In the genomic region with DNA sequence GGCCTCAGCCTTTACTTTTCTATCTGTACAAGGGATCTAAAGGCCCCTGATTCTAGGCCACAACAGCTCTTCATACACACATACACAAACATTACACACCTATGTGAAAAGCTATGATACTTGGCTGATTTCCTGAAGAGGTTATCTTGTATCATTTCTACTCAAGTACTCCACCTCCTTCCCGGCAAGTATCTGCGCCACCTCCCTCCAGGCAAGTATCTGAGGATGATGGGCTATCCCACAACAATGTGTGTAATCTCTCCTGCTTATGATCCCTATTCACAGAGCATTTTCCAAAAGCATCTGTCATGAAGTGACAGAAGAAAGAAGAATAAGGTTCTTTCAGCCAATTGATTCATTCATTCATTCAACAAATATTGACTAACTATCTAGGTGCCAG, we compare ENCODE assay signal across 1 cellular context.
TF ChIP-seq lines count a peak whose summit lies in the region.

No MANE protein-coding gene starts in this region.

TF ChIP-seq in IMR-90, 13 proteins besides CTCF, POLR2A, EP300 and RAD21:
- TF ChIP-seq NFE2L2 (IDR thresholded peaks at IDR 0.05; ENCODE audit: low read depth, low read length) (no peak), MAZ (IDR thresholded peaks at IDR 0.05; ENCODE audit: borderline replicate concordance, low read depth, low read length) (no peak), RCOR1 (IDR thresholded peaks at IDR 0.05; ENCODE audit: insufficient replicate concordance, low read length) (no peak), RFX5 (IDR thresholded peaks at IDR 0.05; ENCODE audit: low read depth, low read length) (no peak), CEBPB (IDR thresholded peaks at IDR 0.05; ENCODE audit: low read depth, low read length) (no peak), MAFK (IDR thresholded peaks at IDR 0.05; ENCODE audit: low read depth, low read length) (no peak), BHLHE40 (IDR thresholded peaks at IDR 0.05; ENCODE audit: low read depth, low read length) (no peak), MXI1 (IDR thresholded peaks at IDR 0.05; ENCODE audit: borderline replicate concordance, low read depth, low read length) (no peak), SMC3 (IDR thresholded peaks at IDR 0.05; ENCODE audit: low read depth, low read length) (no peak), CHD1 (IDR thresholded peaks at IDR 0.05; ENCODE audit: low read depth, low read length) (no peak)
- TF ChIP-seq, protein P1, sequence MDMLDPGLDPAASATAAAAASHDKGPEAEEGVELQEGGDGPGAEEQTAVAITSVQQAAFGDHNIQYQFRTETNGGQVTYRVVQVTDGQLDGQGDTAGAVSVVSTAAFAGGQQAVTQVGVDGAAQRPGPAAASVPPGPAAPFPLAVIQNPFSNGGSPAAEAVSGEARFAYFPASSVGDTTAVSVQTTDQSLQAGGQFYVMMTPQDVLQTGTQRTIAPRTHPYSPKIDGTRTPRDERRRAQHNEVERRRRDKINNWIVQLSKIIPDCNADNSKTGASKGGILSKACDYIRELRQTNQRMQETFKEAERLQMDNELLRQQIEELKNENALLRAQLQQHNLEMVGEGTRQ (IDR thresholded peaks at IDR 0.05; ENCODE audit: low read depth, low read length): no peak
- TF ChIP-seq, protein P2, sequence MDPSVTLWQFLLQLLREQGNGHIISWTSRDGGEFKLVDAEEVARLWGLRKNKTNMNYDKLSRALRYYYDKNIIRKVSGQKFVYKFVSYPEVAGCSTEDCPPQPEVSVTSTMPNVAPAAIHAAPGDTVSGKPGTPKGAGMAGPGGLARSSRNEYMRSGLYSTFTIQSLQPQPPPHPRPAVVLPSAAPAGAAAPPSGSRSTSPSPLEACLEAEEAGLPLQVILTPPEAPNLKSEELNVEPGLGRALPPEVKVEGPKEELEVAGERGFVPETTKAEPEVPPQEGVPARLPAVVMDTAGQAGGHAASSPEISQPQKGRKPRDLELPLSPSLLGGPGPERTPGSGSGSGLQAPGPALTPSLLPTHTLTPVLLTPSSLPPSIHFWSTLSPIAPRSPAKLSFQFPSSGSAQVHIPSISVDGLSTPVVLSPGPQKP (IDR thresholded peaks at IDR 0.05; ENCODE audit: borderline replicate concordance, low read depth, low read length): no peak
